In genomic region chr15:69725210-69725609, GRCh38 we compare ENCODE assay signal across 16 cellular contexts.
"Had no signal": no experiment of that assay in that cellular context is flagged by ENCODE, and none has a peak within 500 bp of the region (broad histone marks: within the 10 kb centered on the region; RNA-seq: fewer than 3 reads in every experiment).

No MANE protein-coding gene starts in this region.

- H3K9me3 Mint-ChIP-seq: activated CD4-positive, alpha-beta T cell treated with anti-CD3 and anti-CD28 coated beads, Interleukin-2, amount 10 ng/mL, durations not matched to agents 24 days and 14 days; neural crest cell; stimulated activated memory B cell treated with anti-CD40 and anti-IgM and Interleukin-4, amounts not matched to agents 10 μg/mL and 1 μg/mL and 100 μg/mL, for 72 hours had no signal

- H3K27ac ChIP-seq: epithelial cell of prostate, ovary, SK-N-MC, tibial nerve, vagina, VCaP had no signal

- H3K36me3 Mint-ChIP-seq: mesothelial cell of epicardium; stimulated activated memory B cell treated with anti-CD40 and anti-IgM and Interleukin-4, amounts not matched to agents 10 μg/mL and 1 μg/mL and 100 μg/mL, for 72 hours; T-cell had no signal

- H3K27ac Mint-ChIP-seq: activated CD4-positive, alpha-beta T cell treated with anti-CD3 and anti-CD28 coated beads, Interleukin-2, amount 10 ng/mL, durations not matched to agents 24 days and 14 days; mesothelial cell of epicardium; stimulated activated memory B cell treated with anti-CD40 and anti-IgM and Interleukin-4, amounts not matched to agents 10 μg/mL and 1 μg/mL and 100 μg/mL, for 72 hours had no signal

- H3K4me1 ChIP-seq: vagina had no signal

- H3K4me3 Mint-ChIP-seq: activated CD4-positive, alpha-beta T cell treated with anti-CD3 and anti-CD28 coated beads, Interleukin-2, amount 10 ng/mL, durations not matched to agents 24 days and 14 days; mesothelial cell of epicardium; neural crest cell; stimulated activated memory B cell treated with anti-CD40 and anti-IgM and Interleukin-4, amounts not matched to agents 10 μg/mL and 1 μg/mL and 100 μg/mL, for 72 hours; T-cell had no signal

- H3K36me3 ChIP-seq: ovary, tibial nerve, vagina had no signal

- H3K9me3 ChIP-seq: ovary, tibial nerve, vagina had no signal

- ATAC-seq: T-cell had no signal

- H3K4me3 ChIP-seq: lung, ovary, SK-N-MC, tibial nerve, vagina had no signal

- DNase-seq: activated CD4-positive, alpha-beta T cell treated with anti-CD3 and anti-CD28 coated beads, Interleukin-2, amount 10 ng/mL, durations not matched to agents 24 days and 14 days; activated naive CD4-positive, alpha-beta T cell; foreskin melanocyte; head of caudate nucleus; ovary; stimulated activated CD4-positive, alpha-beta T cell treated with anti-CD3 and anti-CD28 coated beads, Interleukin-12 subunit alpha, Interleukin-12 subunit beta, amount 100 ng/mL, for 4 hours had no signal

- H3K27me3 ChIP-seq: ovary, tibial nerve, vagina had no signal

- H3K27me3 Mint-ChIP-seq: stimulated activated memory B cell treated with anti-CD40 and anti-IgM and Interleukin-4, amounts not matched to agents 10 μg/mL and 1 μg/mL and 100 μg/mL, for 72 hours; T-cell had no signal
